Comparison of ENCODE assay signal across 9 cellular contexts in genomic region chr17:45020354-45021138, GRCh38. TPM values are rescaled to one million over a fixed set of nuclear protein-coding genes. Genes with fewer than 3 reads are reported as not detected.
DNase-seq lines count a peak whose midpoint lies in the region; ATAC-seq, FAIRE-seq and TF ChIP-seq lines count a peak whose summit lies in the region.
"Had no signal": no experiment of that assay in that cellular context is flagged by ENCODE, and none has a peak within 500 bp of the region (broad histone marks: within the 10 kb centered on the region; RNA-seq: fewer than 3 reads in every experiment).

No MANE protein-coding gene starts in this region.

- peak overlapping the region in 2 of 4 donors; percentile 73 to 82 for H3K27ac ChIP-seq in body of pancreas

- no peaks in the 10 kb centered on the region for H3K9me3 ChIP-seq in body of pancreas

- peaks cover 62% of the 10 kb centered on the region for H3K4me1 ChIP-seq in body of pancreas

- 54 to 61% methylated on average over 12 to 17 of the region's 17 CpGs for WGBS in body of pancreas, 2 donors

- FAIRE-seq in HTR-8/SVneo (lab: Jason Lieb, UNC): no peak

- H3K4me1 Mint-ChIP-seq in stimulated activated effector memory CD8-positive, alpha-beta T cell treated with anti-CD3 and anti-CD28 coated beads, Interleukin-12 subunit alpha, Interleukin-12 subunit beta, amount 100 ng/mL, for 72 hours: peaks cover 31% of the 10 kb centered on the region

- H3K9me3 Mint-ChIP-seq in stimulated activated effector memory CD8-positive, alpha-beta T cell treated with anti-CD3 and anti-CD28 coated beads, Interleukin-12 subunit alpha, Interleukin-12 subunit beta, amount 100 ng/mL, for 72 hours: no peaks in the 10 kb centered on the region

- ATAC-seq in body of pancreas (no peak), GM21723 (IDR thresholded peaks at IDR 0.05; ENCODE audit: unreplicated experiment) (no peak), GM19455 (IDR thresholded peaks at IDR 0.05; ENCODE audit: unreplicated experiment) (no peak)
- no peak for ATAC-seq in stimulated activated effector memory CD8-positive, alpha-beta T cell treated with anti-CD3 and anti-CD28 coated beads, Interleukin-12 subunit alpha, Interleukin-12 subunit beta, amount 100 ng/mL, for 72 hours

- peaks cover 28% of the 10 kb centered on the region for H3K36me3 Mint-ChIP-seq in stimulated activated effector memory CD8-positive, alpha-beta T cell treated with anti-CD3 and anti-CD28 coated beads, Interleukin-12 subunit alpha, Interleukin-12 subunit beta, amount 100 ng/mL, for 72 hours

- peak overlapping the region; percentile 88 for H3K4me3 Mint-ChIP-seq in stimulated activated effector memory CD8-positive, alpha-beta T cell treated with anti-CD3 and anti-CD28 coated beads, Interleukin-12 subunit alpha, Interleukin-12 subunit beta, amount 100 ng/mL, for 72 hours

- DNase-seq in NCI-H82 (lab: John Stamatoyannopoulos, UW) (peak; percentile 62), NCI-H82 treated with DMSO at 0.1 percent for 48 hours (lab: John Stamatoyannopoulos, UW; ENCODE audit: unreplicated experiment) (no peak), body of pancreas (peak in 3 of 4 donors; percentile 49 to 59 (median 54)), islet precursor cell (peak; percentile 78), HTR-8/SVneo (ENCODE audit: insufficient read length, low spot score) (no peak)
- DNase-seq in stimulated activated effector memory CD8-positive, alpha-beta T cell treated with anti-CD3 and anti-CD28 coated beads, Interleukin-12 subunit alpha, Interleukin-12 subunit beta, amount 100 ng/mL, for 72 hours (ENCODE audit: low spot score in 2 of 2): no peak
- DNase-seq: activated CD8-positive, alpha-beta memory T cell treated with anti-CD3 and anti-CD28 coated beads for 24 hours had no signal

- no peak for TF ChIP-seq CTCF in body of pancreas (IDR thresholded peaks at IDR 0.05)

- no peak overlapping the region for H3K4me3 ChIP-seq in body of pancreas

- intact Hi-C loops in body of pancreas (cut with DNase I): loop anchor here (2.0 to 10.0 kb wide), 2 partner anchors 100 to 246 kb away; no protein-coding TSS in a partner anchor

- H3K27ac Mint-ChIP-seq in stimulated activated effector memory CD8-positive, alpha-beta T cell treated with anti-CD3 and anti-CD28 coated beads, Interleukin-12 subunit alpha, Interleukin-12 subunit beta, amount 100 ng/mL, for 72 hours: no peak overlapping the region

- H3K27me3 ChIP-seq in body of pancreas: no peaks in the 10 kb centered on the region

- no peak for TF ChIP-seq POLR2A in body of pancreas (IDR thresholded peaks at IDR 0.05)

- no peaks in the 10 kb centered on the region for H3K36me3 ChIP-seq in body of pancreas (replicated peaks in 1 of 2; ENCODE audit: insufficient read depth in 1 of 2, low read depth in 2 of 2)

RNA-seq across cellular contexts. Expression of gene DCAKD, which starts 30.9 kb away (rescaled TPM):
- 10 to 100 TPM; 19.8 to 20.8 TPM for total RNA-seq in body of pancreas

RNA-seq across cellular contexts. Expression of gene NMT1, which starts 40.6 kb away (rescaled TPM):
- total RNA-seq in body of pancreas: 10 to 100 TPM; 26.5 to 33.9 TPM

RNA-seq across cellular contexts. Expression of gene C1QL1, which starts 52.4 kb away (rescaled TPM):
- 1 to 10 TPM; 2.3 to 2.9 TPM for total RNA-seq in body of pancreas

Comparison
In these comparisons a context has a peak if more than half of its experiments do, and no peak if none do; other contexts are left out.
1. DNase-seq: peak in NCI-H82 (single experiment), body of pancreas (3 of 4) and islet precursor cell (single experiment); none in NCI-H82 treated with DMSO at 0.1 percent for 48 hours (single experiment), stimulated activated effector memory CD8-positive, alpha-beta T cell treated with anti-CD3 and anti-CD28 coated beads, Interleukin-12 subunit alpha, Interleukin-12 subunit beta, amount 100 ng/mL, for 72 hours (0 of 2) and HTR-8/SVneo (single experiment).